9 cellular contexts compared by ENCODE assay signal in genomic region chr4:336099-336892, GRCh38. TPM values are rescaled to one million over a fixed set of nuclear protein-coding genes. Genes with fewer than 3 reads are reported as not detected.
DNase-seq lines count a peak whose midpoint lies in the region; ATAC-seq and TF ChIP-seq lines count a peak whose summit lies in the region.
"Had no signal": no experiment of that assay in that cellular context is flagged by ENCODE, and none has a peak within 500 bp of the region (broad histone marks: within the 10 kb centered on the region; RNA-seq: fewer than 3 reads in every experiment).

No MANE protein-coding gene starts in this region.

- H3K79me2 ChIP-seq in smooth muscle cell (ENCODE audit: low read depth): peaks cover 33% of the 10 kb centered on the region

- H3F3A ChIP-seq in smooth muscle cell (ENCODE audit: low read depth): no peaks in the 10 kb centered on the region

- peak; percentile 1 for ATAC-seq in HG03159 (IDR thresholded peaks at IDR 0.05; ENCODE audit: unreplicated experiment)
- no peak for ATAC-seq in HG03039 (IDR thresholded peaks at IDR 0.05; ENCODE audit: unreplicated experiment)

- H3K9ac ChIP-seq in iPS-20b (ENCODE audit: low read depth, low read length) (peak overlapping the region; percentile 87; the same call in 1 of the 2 replicates), smooth muscle cell (ENCODE audit: low read depth) (peak overlapping the region; percentile 79)

- peaks cover 10% of the 10 kb centered on the region for H4K20me1 ChIP-seq in smooth muscle cell (ENCODE audit: low read depth)

- H2AFZ ChIP-seq in smooth muscle cell (ENCODE audit: low read depth): peak overlapping the region; percentile 98

- TF ChIP-seq CTCF in smooth muscle cell (IDR thresholded peaks at IDR 0.05; ENCODE audit: borderline replicate concordance, insufficient read depth, poor library complexity, severe bottlenecking): no peak

- WGBS in smooth muscle cell (ENCODE audit: low lambda C conversion rate): 15% methylated on average over 44 of the region's 71 CpGs

- peak; percentile 40 for DNase-seq in COLO668 (lab: John Stamatoyannopoulos, UW; ENCODE audit: unreplicated experiment)
- DNase-seq in astrocyte of the hippocampus (ENCODE audit: low read depth, low spot score): peak; percentile 38
- no peak for DNase-seq in smooth muscle cell (lab: John Stamatoyannopoulos, UW; ENCODE audit: unreplicated experiment)
- DNase-seq in putamen (ENCODE audit: low spot score): no peak
- no peak for DNase-seq in central memory CD4-positive, alpha-beta T cell

- H3K4me1 ChIP-seq in iPS-20b (ENCODE audit: insufficient read depth, low read length) (peaks cover 3% of the 10 kb centered on the region; the same call in 1 of the 2 replicates), smooth muscle cell (ENCODE audit: low read depth) (peaks cover 8% of the 10 kb centered on the region)

- H3K27ac ChIP-seq in iPS-20b (ENCODE audit: low read length): no peak overlapping the region
- peak overlapping the region; percentile 82 for H3K27ac ChIP-seq in smooth muscle cell (ENCODE audit: low read depth)

- H3K36me3 ChIP-seq in iPS-20b (ENCODE audit: insufficient read depth, low read depth, low read length) (peaks cover 12% of the 10 kb centered on the region; the same call in 1 of the 2 replicates), smooth muscle cell (ENCODE audit: low read depth) (peaks cover 7% of the 10 kb centered on the region)

- H3K4me3 ChIP-seq in iPS-20b (ENCODE audit: low read length) (peak overlapping the region; percentile 97), smooth muscle cell (peak overlapping the region; percentile 67)

- H3K9me3 ChIP-seq in iPS-20b (ENCODE audit: insufficient read depth, low read depth, low read length) (no peaks in the 10 kb centered on the region), smooth muscle cell (replicated peaks; ENCODE audit: low read depth) (peaks cover 4% of the 10 kb centered on the region)

- peak overlapping the region; percentile 90 for H3K4me2 ChIP-seq in smooth muscle cell

- H3K27me3 ChIP-seq in iPS-20b (ENCODE audit: insufficient read depth, low read length): peaks cover 24% of the 10 kb centered on the region
- H3K27me3 ChIP-seq in smooth muscle cell (ENCODE audit: low read depth): no peaks in the 10 kb centered on the region

RNA-seq across cellular contexts. Expression of gene ZNF141, which starts 1.3 kb away (rescaled TPM):
- 8.3 and 11.0 TPM in 2 replicates for total RNA-seq in smooth muscle cell
- 0.87 and 1.1 TPM in 2 replicates for polyA plus RNA-seq in smooth muscle cell

RNA-seq across cellular contexts. Expression of gene ZNF732, which starts 31.0 kb away (rescaled TPM):
- not detected in 2 replicates for total RNA-seq in smooth muscle cell
- not detected in 2 replicates for polyA plus RNA-seq in smooth muscle cell
- total RNA-seq: HT1080 had no signal

Comparison
In these comparisons a context has a peak if more than half of its experiments do, and no peak if none do; other contexts are left out.
1. DNase-seq: peak in COLO668 (single experiment) and astrocyte of the hippocampus (single experiment); none in smooth muscle cell (single experiment), putamen (single experiment) and central memory CD4-positive, alpha-beta T cell (single experiment).